Comparison of ENCODE assay signal across 1 cellular context in genomic region chr14:64960762-64961276, GRCh38.
TF ChIP-seq lines count a peak whose summit lies in the region.

No MANE protein-coding gene starts in this region.

TF ChIP-seq in H1, 55 proteins besides CTCF, POLR2A, EP300 and RAD21:
- TF ChIP-seq GABPA (IDR thresholded peaks at IDR 0.05; ENCODE audit: borderline replicate concordance, insufficient read depth, low read length): 0 out of 2 replicates have a peak, but pooled peaks have one; percentile 41
- 0 out of 4 replicates have a peak, but pooled peaks of 1 of the 2 experiments have one; percentile 69 for TF ChIP-seq HDAC2 (IDR thresholded peaks at IDR 0.05; ENCODE audit: borderline replicate concordance in 1 of 2, low read depth in 2 of 2, low read length in 2 of 2)
- TF ChIP-seq, protein P1, sequence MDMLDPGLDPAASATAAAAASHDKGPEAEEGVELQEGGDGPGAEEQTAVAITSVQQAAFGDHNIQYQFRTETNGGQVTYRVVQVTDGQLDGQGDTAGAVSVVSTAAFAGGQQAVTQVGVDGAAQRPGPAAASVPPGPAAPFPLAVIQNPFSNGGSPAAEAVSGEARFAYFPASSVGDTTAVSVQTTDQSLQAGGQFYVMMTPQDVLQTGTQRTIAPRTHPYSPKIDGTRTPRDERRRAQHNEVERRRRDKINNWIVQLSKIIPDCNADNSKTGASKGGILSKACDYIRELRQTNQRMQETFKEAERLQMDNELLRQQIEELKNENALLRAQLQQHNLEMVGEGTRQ (IDR thresholded peaks at IDR 0.05; ENCODE audit: low read length): no peak
- 0 out of 2 replicates have a peak, but pooled peaks have one; percentile 66 for TF ChIP-seq TCF12 (IDR thresholded peaks at IDR 0.05; ENCODE audit: low read depth, low read length)
- no peak for TF ChIP-seq MAX (IDR thresholded peaks at IDR 0.05)
- peak; percentile 92 for TF ChIP-seq TEAD4 (IDR thresholded peaks at IDR 0.05; ENCODE audit: low read depth, low read length)
- TF ChIP-seq CREB1 (IDR thresholded peaks at IDR 0.05): no peak
TF ChIP-seq in H1: peak in this region for 4.
